In the genomic region with DNA sequence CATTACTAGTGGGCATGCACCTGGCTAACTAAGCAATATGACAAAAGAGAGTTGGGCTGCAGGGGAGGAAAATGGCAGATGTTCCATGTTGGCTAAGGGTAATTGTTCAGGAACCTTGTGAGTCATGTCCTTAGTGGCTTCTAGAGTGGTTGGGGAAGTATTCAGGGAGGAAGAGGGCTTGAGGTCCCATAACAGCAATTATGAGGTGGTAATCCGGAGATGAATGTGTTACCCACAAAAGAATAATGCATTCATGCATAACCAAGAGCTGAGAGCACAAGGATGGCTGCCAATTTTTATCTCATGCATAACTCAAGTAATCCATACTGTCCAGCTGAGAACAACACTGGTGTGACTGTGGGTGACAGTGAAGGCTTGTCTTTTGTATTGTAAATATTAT, we compare ENCODE assay signal across 10 cellular contexts. TPM values are rescaled to one million over a fixed set of nuclear protein-coding genes. Genes with fewer than 3 reads are reported as not detected.
A peak's percentile ranks its signal among the peaks of the same experiment; 100 is the strongest.
DNase-seq lines count a peak whose midpoint lies in the region; ATAC-seq and TF ChIP-seq lines count a peak whose summit lies in the region.
"Had no signal": no experiment of that assay in that cellular context is flagged by ENCODE, and none has a peak within 500 bp of the region (broad histone marks: within the 10 kb centered on the region; RNA-seq: fewer than 3 reads in every experiment).

No MANE protein-coding gene starts in this region.

- H3K4me3 ChIP-seq in fibroblast of mammary gland (ENCODE audit: control insufficient read depth, low read depth, low read length) (no peak overlapping the region), tibial nerve (no peak overlapping the region)

- no peaks in the 10 kb centered on the region for H3K36me3 ChIP-seq in tibial nerve
- H3K36me3 ChIP-seq: neutrophil had no signal

- peaks cover 0 to 22% (median 10%) of the 10 kb centered on the region in 4 donors for H3K4me1 ChIP-seq in tibial nerve

- ATAC-seq in HG03060 (IDR thresholded peaks at IDR 0.05; ENCODE audit: low read depth, unreplicated experiment) (peak; percentile 42), GM19328 (IDR thresholded peaks at IDR 0.05; ENCODE audit: unreplicated experiment) (no peak)

- H3K9me3 ChIP-seq in tibial nerve = no peaks in the 10 kb centered on the region
- H3K9me3 ChIP-seq: neutrophil had no signal

- no peak for TF ChIP-seq CTCF in fibroblast of mammary gland (conservative IDR thresholded peaks at IDR 0.05; ENCODE audit: control insufficient read depth, insufficient read depth, low read depth, low read length)
- TF ChIP-seq CTCF in tibial nerve (IDR thresholded peaks at IDR 0.05) = no peak

- H3K27me3 ChIP-seq in tibial nerve = no peaks in the 10 kb centered on the region
- H3K27me3 ChIP-seq: neutrophil had no signal

- in situ Hi-C loops in Caki2 (cut with HindIII; ENCODE audit: low pct_unique_long_range_greater_than_20kb, low sequenced_read_pairs) = loop anchor here (25.0 kb wide), 2 partner anchors 340 to 590 kb away; no protein-coding TSS in a partner anchor

- no peak for TF ChIP-seq EP300 in tibial nerve (IDR thresholded peaks at IDR 0.05)

- TF ChIP-seq POLR2A in tibial nerve (IDR thresholded peaks at IDR 0.05) = no peak

- 27 to 40% methylated on average over 1 of the region's 1 CpG for WGBS in tibial nerve, 2 donors

- H3K27ac ChIP-seq in tibial nerve = no peak overlapping the region
- H3K27ac ChIP-seq: neutrophil had no signal

- DNase-seq in Caki2 (ENCODE audit: low read depth) (peak; percentile 1), NCI-H345 treated with DMSO at 0.1 percent for 48 hours (lab: John Stamatoyannopoulos, UW; ENCODE audit: unreplicated experiment) (peak; percentile 97), fibroblast of mammary gland (ENCODE audit: low read depth) (peak; percentile 79), tibial nerve (ENCODE audit: low spot score in 2 of 2) (no peak)
- DNase-seq in activated CD4-positive, alpha-beta T cell treated with anti-CD3 and anti-CD28 coated beads for 48 hours = no peak
- no peak for DNase-seq in activated naive CD4-positive, alpha-beta T cell treated with anti-CD3 and anti-CD28 coated beads, Interleukin-2, amount 50 U/mL, for 16 hours
- DNase-seq: CD4-positive, CD25-positive, alpha-beta regulatory T cell had no signal

RNA-seq across cellular contexts. Expression of gene TMEFF2, which starts 42.9 kb away (rescaled TPM):
- not detected in 2 replicates for total RNA-seq in Caki2 (2014; rRNA removed; shearing (Covaris generic); ENCODE audit: low replicate concordance)
- not detected for total RNA-seq in tibial nerve
- total RNA-seq: CD4-positive, CD25-positive, alpha-beta regulatory T cell had no signal

Comparison
In these comparisons a context has a peak if more than half of its experiments do, and no peak if none do; other contexts are left out.
1. DNase-seq: peak in Caki2 (single experiment), NCI-H345 treated with DMSO at 0.1 percent for 48 hours (single experiment) and fibroblast of mammary gland (single experiment); none in tibial nerve (0 of 2), activated CD4-positive, alpha-beta T cell treated with anti-CD3 and anti-CD28 coated beads for 48 hours (single experiment) and activated naive CD4-positive, alpha-beta T cell treated with anti-CD3 and anti-CD28 coated beads, Interleukin-2, amount 50 U/mL, for 16 hours (single experiment).